In the genomic region with DNA sequence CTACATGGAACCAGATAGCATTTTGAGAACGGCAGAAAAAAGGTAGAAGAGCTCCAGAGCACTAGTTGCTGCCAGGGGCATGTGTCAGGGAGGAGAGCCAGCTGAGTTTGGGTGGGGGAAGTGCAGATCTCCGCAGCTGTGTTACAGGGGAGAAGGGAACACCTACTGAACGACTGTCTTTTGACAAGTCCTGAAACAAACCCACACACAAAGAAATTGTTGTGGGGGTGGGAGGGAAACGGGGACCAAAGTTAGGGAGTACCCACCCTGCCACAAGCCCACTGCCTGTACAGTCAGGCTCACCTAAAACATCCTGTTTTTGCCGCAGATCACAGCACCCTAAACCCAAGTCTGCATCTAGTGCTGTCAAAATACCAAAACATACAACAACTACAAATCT, we compare ENCODE assay signal across 12 cellular contexts. TPM values are rescaled to one million over a fixed set of nuclear protein-coding genes. Genes with fewer than 3 reads are reported as not detected.
DNase-seq lines count a peak whose midpoint lies in the region; ATAC-seq and TF ChIP-seq lines count a peak whose summit lies in the region.
"Had no signal": no experiment of that assay in that cellular context is flagged by ENCODE, and none has a peak within 500 bp of the region (broad histone marks: within the 10 kb centered on the region; RNA-seq: fewer than 3 reads in every experiment).

No MANE protein-coding gene starts in this region.

- peaks cover 15% of the 10 kb centered on the region; the same call in 1 of the 2 replicates for H4K20me1 ChIP-seq in MM.1S (ENCODE audit: insufficient read depth, low read length)

- H3K4me3 Mint-ChIP-seq in CD4-positive, alpha-beta memory T cell = peak overlapping the region; percentile 64 to 87 (median 80)
- peak overlapping the region in 5 of 8 donors; percentile 20 to 68 (median 41) for H3K4me3 Mint-ChIP-seq in naive B cell

- H3K4me1 ChIP-seq in CD4-positive, alpha-beta memory T cell (ENCODE audit: insufficient read depth, low read length) = peaks cover 100% of the 10 kb centered on the region
- H3K4me1 ChIP-seq in MM.1S (ENCODE audit: low read length) = peaks cover 36% of the 10 kb centered on the region
- H3K4me1 ChIP-seq: uterus had no signal

- CTCF ChIA-PET in CD4-positive, alpha-beta memory T cell (lab: Charles Lee; ENCODE audit: partially characterized antibody) = interaction anchor here (0.8 to 13.1 kb wide), 12 partner anchors 10 to 459 kb away, joined by 3 to 64 read pairs (median 4); no protein-coding TSS in a partner anchor

- H3K27ac Mint-ChIP-seq in CD4-positive, alpha-beta memory T cell = peak overlapping the region; percentile 85 to 94 (median 91)
- peak overlapping the region in 2 of 6 donors; percentile 20 to 54 for H3K27ac Mint-ChIP-seq in naive B cell

- peaks cover 17 to 27% of the 10 kb centered on the region in 2 donors for H3K36me3 Mint-ChIP-seq in CD4-positive, alpha-beta memory T cell
- H3K36me3 Mint-ChIP-seq in naive B cell = no peaks in the 10 kb centered on the region

- peak; percentile 40 to 46 for ATAC-seq in naive B cell (ENCODE audit: low read depth in 2 of 2)
- ATAC-seq in HG03108 (IDR thresholded peaks at IDR 0.05; ENCODE audit: unreplicated experiment) = no peak
- no peak for ATAC-seq in HG03469 (IDR thresholded peaks at IDR 0.05; ENCODE audit: unreplicated experiment)

- POLR2A ChIA-PET in CD4-positive, alpha-beta memory T cell (lab: Charles Lee; ENCODE audit: partially characterized antibody) = interaction anchor here (0.6 to 23.2 kb wide), 16 partner anchors 8 to 423 kb away, joined by 3 to 460 read pairs (median 4); partner anchors contain the start of gene LEF1

- H3K27me3 ChIP-seq in CD4-positive, alpha-beta memory T cell (ENCODE audit: insufficient read depth, low read length) = no peaks in the 10 kb centered on the region
- no peaks in the 10 kb centered on the region for H3K27me3 ChIP-seq in MM.1S (replicated peaks; ENCODE audit: insufficient read depth, low read length)
- H3K27me3 ChIP-seq: uterus had no signal

- H3K9me2 ChIP-seq in MM.1S (replicated peaks; ENCODE audit: insufficient read depth, low read length) = no peaks in the 10 kb centered on the region

- H3F3A ChIP-seq in MM.1S (ENCODE audit: insufficient read depth, low read length) = no peaks in the 10 kb centered on the region; the same call in 1 of the 2 replicates

- no peak overlapping the region for H3K4me2 ChIP-seq in MM.1S (ENCODE audit: low read depth, low read length)

- no peaks in the 10 kb centered on the region for H3K27me3 Mint-ChIP-seq in CD4-positive, alpha-beta memory T cell
- no peaks in the 10 kb centered on the region for H3K27me3 Mint-ChIP-seq in naive B cell

- peak overlapping the region in 1 of 2 donors; percentile 2 for H3K4me3 ChIP-seq in CD4-positive, alpha-beta memory T cell (ENCODE audit: low read length in 2 of 2)
- no peak overlapping the region for H3K4me3 ChIP-seq in MM.1S (ENCODE audit: low read length)
- H3K4me3 ChIP-seq: uterus had no signal

- no peak for TF ChIP-seq CTCF in MM.1S (IDR thresholded peaks at IDR 0.05; ENCODE audit: low read length)

- intact Hi-C loops in CD4-positive, alpha-beta memory T cell (cut with micrococcal nuclease) = loop anchor here (1.0 to 5.0 kb wide), 4 partner anchors 14 to 53 kb away; no protein-coding TSS in a partner anchor

- H3K9me3 Mint-ChIP-seq in CD4-positive, alpha-beta memory T cell = no peaks in the 10 kb centered on the region
- no peaks in the 10 kb centered on the region for H3K9me3 Mint-ChIP-seq in naive B cell

- H3K4me1 Mint-ChIP-seq in CD4-positive, alpha-beta memory T cell = peaks cover 88 to 100% (median 96%) of the 10 kb centered on the region in 4 donors
- peaks cover 34 to 53% (median 39%) of the 10 kb centered on the region in 3 donors for H3K4me1 Mint-ChIP-seq in naive B cell

- H2AFZ ChIP-seq in MM.1S (ENCODE audit: low read length) = no peak overlapping the region

- no peaks in the 10 kb centered on the region for H3K9me3 ChIP-seq in CD4-positive, alpha-beta memory T cell (ENCODE audit: control insufficient read depth in 1 of 2, low read length in 2 of 2)
- H3K9me3 ChIP-seq in MM.1S (replicated peaks; ENCODE audit: insufficient read depth, low read length) = no peaks in the 10 kb centered on the region
- H3K9me3 ChIP-seq: uterus had no signal

- no peaks in the 10 kb centered on the region for H3K36me3 ChIP-seq in CD4-positive, alpha-beta memory T cell (ENCODE audit: insufficient read depth, low read length)
- no peaks in the 10 kb centered on the region for H3K36me3 ChIP-seq in MM.1S (replicated peaks; ENCODE audit: insufficient read depth, low read length)
- H3K36me3 ChIP-seq: uterus had no signal

- peak overlapping the region; percentile 49 for H3K27ac ChIP-seq in CD4-positive, alpha-beta memory T cell (ENCODE audit: low read depth, low read length)
- no peak overlapping the region for H3K27ac ChIP-seq in MM.1S (ENCODE audit: low read length)
- H3K27ac ChIP-seq: HL-60, uterus had no signal

- no peak overlapping the region for H3K9ac ChIP-seq in MM.1S (ENCODE audit: low read length)

- peak; percentile 55 to 72 (median 65) for DNase-seq in CD4-positive, alpha-beta memory T cell
- DNase-seq in T-helper 2 cell = peak in 4 of 5 experiments; percentile 10 to 67 (median 36)
- DNase-seq in activated effector memory CD4-positive, alpha-beta T cell treated with anti-CD3 and anti-CD28 coated beads, Interleukin-2, amount 50 U/mL, for 16 hours = peak; percentile 76
- DNase-seq in naive B cell = no peak
- no peak for DNase-seq in NOMO-1 treated with dmso at 0.1 percent for 144 hours (lab: John Stamatoyannopoulos, UW; ENCODE audit: unreplicated experiment)
- DNase-seq in MM.1S = no peak
- DNase-seq: left cardiac atrium, NCI-H1436, uterus had no signal

- H3K79me2 ChIP-seq in MM.1S (ENCODE audit: low read length) = peaks cover 80% of the 10 kb centered on the region

RNA-seq across cellular contexts. Expression of gene LEF1, which starts 55.5 kb away (rescaled TPM):
- total RNA-seq in CD4-positive, alpha-beta memory T cell = 100 to 1,000 TPM; 363 to 382 TPM
- polyA plus RNA-seq in CD4-positive, alpha-beta memory T cell = 100 to 1,000 TPM; 307 to 399 TPM
- polyA plus RNA-seq in naive B cell (ENCODE audit: low read depth in 6 of 6) = 10 to 100 TPM in 2 of 6 donors, 1 to 10 TPM in 4; 4.9 to 27.9 (median 9.0) TPM

Comparison
In these comparisons a context has a peak if more than half of its experiments do, and no peak if none do; other contexts are left out.
1. DNase-seq: peak in CD4-positive, alpha-beta memory T cell (5 of 5), T-helper 2 cell (4 of 5) and activated effector memory CD4-positive, alpha-beta T cell treated with anti-CD3 and anti-CD28 coated beads, Interleukin-2, amount 50 U/mL, for 16 hours (single experiment); none in naive B cell (single experiment), NOMO-1 treated with dmso at 0.1 percent for 144 hours (single experiment) and MM.1S (single experiment).
2. ATAC-seq: peak in naive B cell (2 of 2); none in HG03108 (single experiment) and HG03469 (single experiment).
3. RNA of gene LEF1, which starts 55.5 kb away (polyA plus RNA-seq): 307 to 399 TPM in CD4-positive, alpha-beta memory T cell; 4.9 to 27.9 TPM in naive B cell; every median in the first group is over 10 times any median in the second.